Comparison of ENCODE assay signal across 8 cellular contexts in genomic region chr10:96588601-96589419, GRCh38. TPM values are rescaled to one million over a fixed set of nuclear protein-coding genes. Genes with fewer than 3 reads are reported as not detected.
DNase-seq lines count a peak whose midpoint lies in the region; ATAC-seq, FAIRE-seq and TF ChIP-seq lines count a peak whose summit lies in the region.

No MANE protein-coding gene starts in this region.

- H3K9me2 ChIP-seq in DOHH2 (replicated peaks; ENCODE audit: control insufficient read depth, low read length) (no peaks in the 10 kb centered on the region), Karpas-422 (replicated peaks; ENCODE audit: insufficient read depth, low read length) (no peaks in the 10 kb centered on the region)

- H3K27ac ChIP-seq in DOHH2 (ENCODE audit: low read depth, low read length), result no peak overlapping the region
- H3K27ac ChIP-seq in Karpas-422 (ENCODE audit: low read length), result peak overlapping the region; percentile 91
- peak overlapping the region in 1 of 2 donors; percentile 95 for H3K27ac ChIP-seq in uterus

- no peak for TF ChIP-seq POLR2A in uterus (IDR thresholded peaks at IDR 0.05)

- no peak overlapping the region for H2AFZ ChIP-seq in Karpas-422 (ENCODE audit: low read length)

- H3K4me3 ChIP-seq in DOHH2 (ENCODE audit: low read length) (peak overlapping the region; percentile 14; the same call in 1 of the 2 replicates), Karpas-422 (ENCODE audit: low read length) (peak overlapping the region; percentile 95), uterus (no peak overlapping the region)

- H3K79me2 ChIP-seq in DOHH2 (ENCODE audit: control insufficient read depth, low read length), result peaks cover 34% of the 10 kb centered on the region
- peaks cover 27% of the 10 kb centered on the region for H3K79me2 ChIP-seq in Karpas-422 (ENCODE audit: low read length)

- intact Hi-C loops in uterus (cut with DNase I; ENCODE audit: low total_unique reads), result no loop called here

- no peaks in the 10 kb centered on the region for H3K27me3 ChIP-seq in DOHH2 (ENCODE audit: control insufficient read depth, low read length)
- H3K27me3 ChIP-seq in Karpas-422 (ENCODE audit: low read length), result no peaks in the 10 kb centered on the region
- no peaks in the 10 kb centered on the region for H3K27me3 ChIP-seq in uterus

- DNase-seq in GM19239 (ENCODE audit: insufficient read length, low spot score) (peak; percentile 32), Karpas-422 (peak; percentile 42), kidney glomerular epithelial cell (lab: John Stamatoyannopoulos, UW) (peak; percentile 83), uterus (no peak), H4 (ENCODE audit: low spot score) (no peak)

- TF ChIP-seq CTCF in DOHH2 (IDR thresholded peaks at IDR 0.05; ENCODE audit: low read depth, low read length, poor library complexity, severe bottlenecking) (no peak), uterus (IDR thresholded peaks at IDR 0.05) (no peak)

- H3K36me3 ChIP-seq in DOHH2 (ENCODE audit: control insufficient read depth, low read length), result peaks cover 24% of the 10 kb centered on the region
- peaks cover 6% of the 10 kb centered on the region; the same call in 1 of the 2 replicates for H3K36me3 ChIP-seq in Karpas-422 (ENCODE audit: insufficient read depth, low read length)
- H3K36me3 ChIP-seq in uterus, result no peaks in the 10 kb centered on the region

- FAIRE-seq in GM19239 (lab: Jason Lieb, UNC), result peak; percentile 80

- peaks cover 47% of the 10 kb centered on the region for H3F3A ChIP-seq in DOHH2 (ENCODE audit: control insufficient read depth, insufficient read depth)

- H3K9ac ChIP-seq in Karpas-422 (ENCODE audit: low read length), result peak overlapping the region; percentile 90

- H3K4me1 ChIP-seq in DOHH2 (ENCODE audit: control insufficient read depth, low read length) (peaks cover 41% of the 10 kb centered on the region), Karpas-422 (ENCODE audit: low read length) (peaks cover 47% of the 10 kb centered on the region), uterus (peaks cover 0 to 8% of the 10 kb centered on the region in 2 donors)

- ATAC-seq in HG03521 (IDR thresholded peaks at IDR 0.05; ENCODE audit: unreplicated experiment) (no peak), HG03457 (IDR thresholded peaks at IDR 0.05; ENCODE audit: unreplicated experiment) (no peak)

- H3K9me3 ChIP-seq in DOHH2 (ENCODE audit: control insufficient read depth, insufficient read depth, low read length) (no peaks in the 10 kb centered on the region), Karpas-422 (ENCODE audit: low read length) (no peaks in the 10 kb centered on the region), uterus (no peaks in the 10 kb centered on the region)

- H3K4me2 ChIP-seq in DOHH2 (ENCODE audit: low read length), result peak overlapping the region; percentile 85
- peak overlapping the region; percentile 91 for H3K4me2 ChIP-seq in Karpas-422 (ENCODE audit: low read depth, low read length, poor library complexity, severe bottlenecking)

- peaks cover 6% of the 10 kb centered on the region; the same call in 1 of the 2 replicates for H4K20me1 ChIP-seq in DOHH2 (ENCODE audit: control insufficient read depth, insufficient read depth, low read depth, low read length)
- no peaks in the 10 kb centered on the region for H4K20me1 ChIP-seq in Karpas-422 (ENCODE audit: insufficient read depth, low read depth, low read length)

RNA-seq across cellular contexts. Expression of gene TM9SF3, which starts 2.0 kb away (rescaled TPM):
- 17.9 and 32.5 TPM in 2 replicates for total RNA-seq in Karpas-422 (2014; rRNA removed; shearing (Covaris generic); ENCODE audit: low replicate concordance)
- 100 to 1,000 TPM in 2 of 4 donors, 10 to 100 TPM in 2; 86.8 to 210 (median 113) TPM for total RNA-seq in uterus
- total RNA-seq in H4 (2014; rRNA removed; shearing (Covaris generic)), result 44.1 and 72.4 TPM in 2 replicates

Comparison
In these comparisons a context has a peak if more than half of its experiments do, and no peak if none do; other contexts are left out.
1. H3K4me3 ChIP-seq: peak in DOHH2 (single experiment) and Karpas-422 (single experiment); none in uterus (0 of 2).
2. DNase-seq: peak in GM19239 (single experiment), Karpas-422 (single experiment) and kidney glomerular epithelial cell (single experiment); none in uterus (0 of 2) and H4 (single experiment).